1 cellular context compared by ENCODE assay signal in the genomic region with DNA sequence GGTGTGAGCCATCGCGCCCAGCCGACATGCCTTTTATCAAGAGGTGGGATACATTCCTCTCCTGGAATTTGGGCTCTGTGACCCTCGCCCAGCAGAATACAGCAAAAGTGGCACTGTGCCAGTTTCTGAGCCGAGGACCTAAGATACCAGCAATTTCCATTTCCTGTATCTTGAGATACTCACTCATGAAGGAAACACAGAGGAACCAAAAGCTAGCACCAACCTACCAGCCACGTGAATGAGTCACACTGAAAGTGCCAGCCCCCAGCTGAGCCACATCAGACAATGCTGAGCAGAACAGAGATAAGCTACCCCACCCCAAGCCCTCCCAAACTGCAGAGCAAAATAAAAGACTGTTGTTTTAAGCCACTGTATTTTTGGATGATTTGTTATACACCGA.
TF ChIP-seq lines count a peak whose summit lies in the region.

No MANE protein-coding gene starts in this region.

TF ChIP-seq in HepG2, 621 proteins besides CTCF, POLR2A, EP300 and RAD21 (continued from another document):
- TF ChIP-seq, protein P1, sequence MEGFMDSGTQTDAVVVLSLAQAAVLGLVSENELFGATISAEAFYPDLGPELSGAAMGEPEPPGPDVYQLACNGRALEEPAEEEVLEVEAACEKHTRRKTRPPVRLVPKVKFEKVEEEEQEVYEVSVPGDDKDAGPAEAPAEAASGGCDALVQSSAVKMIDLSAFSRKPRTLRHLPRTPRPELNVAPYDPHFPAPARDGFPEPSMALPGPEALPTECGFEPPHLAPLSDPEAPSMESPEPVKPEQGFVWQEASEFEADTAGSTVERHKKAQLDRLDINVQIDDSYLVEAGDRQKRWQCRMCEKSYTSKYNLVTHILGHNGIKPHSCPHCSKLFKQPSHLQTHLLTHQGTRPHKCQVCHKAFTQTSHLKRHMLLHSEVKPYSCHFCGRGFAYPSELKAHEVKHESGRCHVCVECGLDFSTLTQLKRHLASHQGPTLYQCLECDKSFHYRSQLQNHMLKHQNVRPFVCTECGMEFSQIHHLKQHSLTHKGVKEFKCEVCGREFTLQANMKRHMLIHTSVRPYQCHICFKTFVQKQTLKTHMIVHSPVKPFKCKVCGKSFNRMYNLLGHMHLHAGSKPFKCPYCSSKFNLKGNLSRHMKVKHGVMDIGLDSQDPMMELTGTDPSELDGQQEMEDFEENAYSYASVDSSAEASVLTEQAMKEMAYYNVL (CRISPR knock-in tag; IDR thresholded peaks at IDR 0.05; ENCODE audit: borderline replicate concordance) = no peak
- TF ChIP-seq NPAS2 (CRISPR knock-in tag; IDR thresholded peaks at IDR 0.05; ENCODE audit: borderline replicate concordance) (no peak), XRCC5 (optimal IDR thresholded peaks at IDR 0.05; ENCODE audit: low read length) (no peak), PCBP1 (IDR thresholded peaks at IDR 0.05; ENCODE audit: borderline replicate concordance, low read depth, low read length) (no peak), MIXL1 (CRISPR knock-in tag; IDR thresholded peaks at IDR 0.05) (no peak), LCORL (IDR thresholded peaks at IDR 0.05) (peak; percentile 76), LCORL (CRISPR knock-in tag; IDR thresholded peaks at IDR 0.05) (no peak), TEAD3 (CRISPR knock-in tag; optimal IDR thresholded peaks at IDR 0.05; ENCODE audit: borderline replicate concordance) (no peak), ZFP1 (CRISPR knock-in tag; IDR thresholded peaks at IDR 0.05) (no peak), ZFP36L1 (CRISPR knock-in tag; IDR thresholded peaks at IDR 0.05) (no peak), FOSL2 (CRISPR knock-in tag; IDR thresholded peaks at IDR 0.05) (peak; percentile 44; the same call in 1 of the 2 replicates), ZNF496 (CRISPR knock-in tag; IDR thresholded peaks at IDR 0.05; ENCODE audit: insufficient replicate concordance) (no peak), ZNF550 (CRISPR knock-in tag; IDR thresholded peaks at IDR 0.05; ENCODE audit: borderline replicate concordance) (no peak), FOXP1 (IDR thresholded peaks at IDR 0.05) (no peak), FOXP1 (CRISPR knock-in tag; IDR thresholded peaks at IDR 0.05) (no peak)
- TF ChIP-seq, protein P2, sequence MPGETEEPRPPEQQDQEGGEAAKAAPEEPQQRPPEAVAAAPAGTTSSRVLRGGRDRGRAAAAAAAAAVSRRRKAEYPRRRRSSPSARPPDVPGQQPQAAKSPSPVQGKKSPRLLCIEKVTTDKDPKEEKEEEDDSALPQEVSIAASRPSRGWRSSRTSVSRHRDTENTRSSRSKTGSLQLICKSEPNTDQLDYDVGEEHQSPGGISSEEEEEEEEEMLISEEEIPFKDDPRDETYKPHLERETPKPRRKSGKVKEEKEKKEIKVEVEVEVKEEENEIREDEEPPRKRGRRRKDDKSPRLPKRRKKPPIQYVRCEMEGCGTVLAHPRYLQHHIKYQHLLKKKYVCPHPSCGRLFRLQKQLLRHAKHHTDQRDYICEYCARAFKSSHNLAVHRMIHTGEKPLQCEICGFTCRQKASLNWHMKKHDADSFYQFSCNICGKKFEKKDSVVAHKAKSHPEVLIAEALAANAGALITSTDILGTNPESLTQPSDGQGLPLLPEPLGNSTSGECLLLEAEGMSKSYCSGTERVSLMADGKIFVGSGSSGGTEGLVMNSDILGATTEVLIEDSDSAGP (CRISPR knock-in tag; IDR thresholded peaks at IDR 0.05; ENCODE audit: borderline replicate concordance) = no peak
